In genomic region chr10:81081887-81082620, GRCh38 we compare ENCODE assay signal across 12 cellular contexts.
DNase-seq lines count a peak whose midpoint lies in the region; ATAC-seq and TF ChIP-seq lines count a peak whose summit lies in the region.
"Had no signal": no experiment of that assay in that cellular context is flagged by ENCODE, and none has a peak within 500 bp of the region (broad histone marks: within the 10 kb centered on the region; RNA-seq: fewer than 3 reads in every experiment).

No MANE protein-coding gene starts in this region.

- in situ Hi-C loops in Panc1 (cut with HindIII; ENCODE audit: low pct_unique_long_range_greater_than_20kb, low sequenced_read_pairs) = no loop called here

- TF ChIP-seq CTCF in GM12872 (IDR thresholded peaks at IDR 0.05; ENCODE audit: insufficient read depth, low read depth, low read length) (peak; percentile 64), Panc1 (IDR thresholded peaks at IDR 0.05) (peak; percentile 37), liver (IDR thresholded peaks at IDR 0.05; ENCODE audit: low read depth, low read length, missing input control) (peak; percentile 6), gastroesophageal sphincter (IDR thresholded peaks at IDR 0.05) (no peak)

- no peak overlapping the region for H3K4me3 ChIP-seq in Panc1 (ENCODE audit: low read depth in 2 of 2, low read length in 2 of 2)
- H3K4me3 ChIP-seq in liver (ENCODE audit: low read depth in 1 of 3, low read length in 3 of 3) = no peak overlapping the region
- no peak overlapping the region for H3K4me3 ChIP-seq in gastroesophageal sphincter
- H3K4me3 ChIP-seq: Peyer's patch had no signal

- TF ChIP-seq RAD21 in liver (IDR thresholded peaks at IDR 0.05) = peak; percentile 27 to 59

- peaks cover 3% of the 10 kb centered on the region for H3K9me3 Mint-ChIP-seq in activated T-helper 17 cell treated with anti-CD3 and anti-CD28 coated beads, Interleukin-2, amount 50 U/mL, for 72 hours
- H3K9me3 Mint-ChIP-seq: natural killer cell treated with Interleukin-12 subunit alpha and Interleukin-12 subunit beta and Interleukin-15 and Interleukin-18, amount 100 ng/mL, for 72 hours had no signal

- DNase-seq in Panc1 (ENCODE audit: low read depth, low spot score) = peak; percentile 10
- no peak for DNase-seq in activated gamma-delta T cell treated with Interleukin-2 at 50 U/mL for 16 hours
- DNase-seq: activated CD8-positive, alpha-beta memory T cell treated with anti-CD3 and anti-CD28 coated beads, Interleukin-2, amount 10 ng/mL, durations not matched to agents 7 days and 5 days; foreskin fibroblast; Peyer's patch had no signal

- no peaks in the 10 kb centered on the region for H3K4me1 ChIP-seq in Panc1 (ENCODE audit: control insufficient read depth, insufficient read depth, low read length)
- no peaks in the 10 kb centered on the region for H3K4me1 ChIP-seq in liver (ENCODE audit: control insufficient read depth in 4 of 4, insufficient read depth in 4 of 4, low read length in 3 of 4)
- H3K4me1 ChIP-seq in gastroesophageal sphincter = no peaks in the 10 kb centered on the region
- H3K4me1 ChIP-seq: Peyer's patch had no signal

- TF ChIP-seq EP300 in gastroesophageal sphincter (IDR thresholded peaks at IDR 0.05) = no peak

- intact Hi-C loops in Panc1 (cut with micrococcal nuclease; ENCODE audit: unreplicated experiment) = no loop called here

- BruUV-seq in Panc1 (replicated peaks; lab: Mats Ljungman, UMichigan) = no TSS peak

- no peaks in the 10 kb centered on the region for H3K4me1 Mint-ChIP-seq in activated T-helper 17 cell treated with anti-CD3 and anti-CD28 coated beads, Interleukin-2, amount 50 U/mL, for 72 hours
- H3K4me1 Mint-ChIP-seq: activated CD8-positive, alpha-beta memory T cell treated with anti-CD3 and anti-CD28 coated beads, Interleukin-2, amount 10 ng/mL, durations not matched to agents 7 days and 5 days had no signal

- H3K9me3 ChIP-seq in Panc1 (ENCODE audit: control insufficient read depth, insufficient read depth, low read depth, low read length) (no peaks in the 10 kb centered on the region), liver (ENCODE audit: control insufficient read depth in 4 of 4, low read length in 3 of 4) (no peaks in the 10 kb centered on the region), gastroesophageal sphincter (peaks cover 0 to 5% (median 0%) of the 10 kb centered on the region in 3 donors)
- H3K9me3 ChIP-seq: Peyer's patch had no signal

- ATAC-seq in HG02610 (IDR thresholded peaks at IDR 0.05; ENCODE audit: unreplicated experiment) = peak; percentile 46
- ATAC-seq in Panc1 = no peak
- no peak for ATAC-seq in HG03565 (IDR thresholded peaks at IDR 0.05; ENCODE audit: unreplicated experiment)
- no peak for ATAC-seq in activated T-helper 17 cell treated with anti-CD3 and anti-CD28 coated beads, Interleukin-2, amount 50 U/mL, for 72 hours (replicated peaks)
- ATAC-seq in gastroesophageal sphincter = no peak
- ATAC-seq: activated CD8-positive, alpha-beta memory T cell treated with anti-CD3 and anti-CD28 coated beads, Interleukin-2, amount 10 ng/mL, durations not matched to agents 7 days and 5 days; natural killer cell treated with Interleukin-12 subunit alpha and Interleukin-12 subunit beta and Interleukin-15 and Interleukin-18, amount 100 ng/mL, for 72 hours had no signal

- no peak overlapping the region for H3K9ac ChIP-seq in liver (ENCODE audit: low read depth in 1 of 2, low read length in 2 of 2)

- WGBS in liver = 73% methylated on average over 3 of the region's 3 CpGs
- 54 to 86% methylated on average over 1 to 2 of the region's 3 CpGs for WGBS in gastroesophageal sphincter (ENCODE audit: low coverage in 1 of 2), 2 donors

- no peak for TF ChIP-seq POLR2A in gastroesophageal sphincter (IDR thresholded peaks at IDR 0.05)

- no peak overlapping the region for H3K4me3 Mint-ChIP-seq in activated T-helper 17 cell treated with anti-CD3 and anti-CD28 coated beads, Interleukin-2, amount 50 U/mL, for 72 hours
- H3K4me3 Mint-ChIP-seq: activated CD8-positive, alpha-beta memory T cell treated with anti-CD3 and anti-CD28 coated beads, Interleukin-2, amount 10 ng/mL, durations not matched to agents 7 days and 5 days; natural killer cell treated with Interleukin-12 subunit alpha and Interleukin-12 subunit beta and Interleukin-15 and Interleukin-18, amount 100 ng/mL, for 72 hours had no signal

- H3K27me3 ChIP-seq in Panc1 (ENCODE audit: control insufficient read depth, insufficient read depth, low read length) (no peaks in the 10 kb centered on the region), liver (ENCODE audit: control insufficient read depth in 4 of 4, insufficient read depth in 4 of 4, low read length in 3 of 4) (no peaks in the 10 kb centered on the region), gastroesophageal sphincter (no peaks in the 10 kb centered on the region)
- H3K27me3 ChIP-seq: Peyer's patch had no signal

- no peaks in the 10 kb centered on the region for H3K36me3 Mint-ChIP-seq in activated T-helper 17 cell treated with anti-CD3 and anti-CD28 coated beads, Interleukin-2, amount 50 U/mL, for 72 hours (ENCODE audit: low read depth)
- H3K36me3 Mint-ChIP-seq: activated CD8-positive, alpha-beta memory T cell treated with anti-CD3 and anti-CD28 coated beads, Interleukin-2, amount 10 ng/mL, durations not matched to agents 7 days and 5 days had no signal

- POLR2A ChIA-PET in Panc1 (lab: Charles Lee) = no interaction called here

- H3K36me3 ChIP-seq in Panc1 (ENCODE audit: control insufficient read depth, insufficient read depth, low read length) (no peaks in the 10 kb centered on the region), liver (ENCODE audit: control insufficient read depth in 4 of 4, insufficient read depth in 3 of 4, low read depth in 1 of 4, low read length in 3 of 4) (no peaks in the 10 kb centered on the region), gastroesophageal sphincter (no peaks in the 10 kb centered on the region)
- H3K36me3 ChIP-seq: Peyer's patch had no signal

- H3K27ac ChIP-seq in Panc1 (ENCODE audit: low read length) (no peak overlapping the region), liver (ENCODE audit: low read depth in 1 of 2, low read length in 2 of 2) (no peak overlapping the region), gastroesophageal sphincter (no peak overlapping the region)
- H3K27ac ChIP-seq: Peyer's patch had no signal

- CTCF ChIA-PET in Panc1 (lab: Charles Lee) = no interaction called here

- no peaks in the 10 kb centered on the region for H3K27me3 Mint-ChIP-seq in activated T-helper 17 cell treated with anti-CD3 and anti-CD28 coated beads, Interleukin-2, amount 50 U/mL, for 72 hours
- H3K27me3 Mint-ChIP-seq: activated CD8-positive, alpha-beta memory T cell treated with anti-CD3 and anti-CD28 coated beads, Interleukin-2, amount 10 ng/mL, durations not matched to agents 7 days and 5 days; natural killer cell treated with Interleukin-12 subunit alpha and Interleukin-12 subunit beta and Interleukin-15 and Interleukin-18, amount 100 ng/mL, for 72 hours had no signal

- H3K27ac Mint-ChIP-seq in activated T-helper 17 cell treated with anti-CD3 and anti-CD28 coated beads, Interleukin-2, amount 50 U/mL, for 72 hours = no peak overlapping the region
- H3K27ac Mint-ChIP-seq: activated CD8-positive, alpha-beta memory T cell treated with anti-CD3 and anti-CD28 coated beads, Interleukin-2, amount 10 ng/mL, durations not matched to agents 7 days and 5 days; natural killer cell treated with Interleukin-12 subunit alpha and Interleukin-12 subunit beta and Interleukin-15 and Interleukin-18, amount 100 ng/mL, for 72 hours had no signal

TF ChIP-seq in liver, 16 proteins besides CTCF, POLR2A, EP300 and RAD21:
- TF ChIP-seq TAF1 (conservative IDR thresholded peaks at IDR 0.05) (no peak), HNF4G (IDR thresholded peaks at IDR 0.05) (no peak), EGR1 (IDR thresholded peaks at IDR 0.05; ENCODE audit: low read depth in 2 of 2) (no peak), RXRA (IDR thresholded peaks at IDR 0.05) (no peak), YY1 (IDR thresholded peaks at IDR 0.05) (no peak), MAX (IDR thresholded peaks at IDR 0.05) (no peak), NR2F2 (IDR thresholded peaks at IDR 0.05) (no peak), FOXA2 (IDR thresholded peaks at IDR 0.05) (no peak), JUND (IDR thresholded peaks at IDR 0.05) (no peak), GABPA (IDR thresholded peaks at IDR 0.05 in 1 of 2, conservative IDR thresholded peaks at IDR 0.05 in 1 of 2) (no peak)
- TF ChIP-seq, protein P1, sequence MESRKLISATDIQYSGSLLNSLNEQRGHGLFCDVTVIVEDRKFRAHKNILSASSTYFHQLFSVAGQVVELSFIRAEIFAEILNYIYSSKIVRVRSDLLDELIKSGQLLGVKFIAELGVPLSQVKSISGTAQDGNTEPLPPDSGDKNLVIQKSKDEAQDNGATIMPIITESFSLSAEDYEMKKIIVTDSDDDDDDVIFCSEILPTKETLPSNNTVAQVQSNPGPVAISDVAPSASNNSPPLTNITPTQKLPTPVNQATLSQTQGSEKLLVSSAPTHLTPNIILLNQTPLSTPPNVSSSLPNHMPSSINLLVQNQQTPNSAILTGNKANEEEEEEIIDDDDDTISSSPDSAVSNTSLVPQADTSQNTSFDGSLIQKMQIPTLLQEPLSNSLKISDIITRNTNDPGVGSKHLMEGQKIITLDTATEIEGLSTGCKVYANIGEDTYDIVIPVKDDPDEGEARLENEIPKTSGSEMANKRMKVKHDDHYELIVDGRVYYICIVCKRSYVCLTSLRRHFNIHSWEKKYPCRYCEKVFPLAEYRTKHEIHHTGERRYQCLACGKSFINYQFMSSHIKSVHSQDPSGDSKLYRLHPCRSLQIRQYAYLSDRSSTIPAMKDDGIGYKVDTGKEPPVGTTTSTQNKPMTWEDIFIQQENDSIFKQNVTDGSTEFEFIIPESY (IDR thresholded peaks at IDR 0.05) = no peak
- TF ChIP-seq, protein P2, sequence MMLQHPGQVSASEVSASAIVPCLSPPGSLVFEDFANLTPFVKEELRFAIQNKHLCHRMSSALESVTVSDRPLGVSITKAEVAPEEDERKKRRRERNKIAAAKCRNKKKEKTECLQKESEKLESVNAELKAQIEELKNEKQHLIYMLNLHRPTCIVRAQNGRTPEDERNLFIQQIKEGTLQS (IDR thresholded peaks at IDR 0.05) = no peak

Comparison
In these comparisons a context has a peak if more than half of its experiments do, and no peak if none do; other contexts are left out.
1. CTCF ChIP-seq: peak in GM12872 (single experiment), Panc1 (single experiment) and liver (single experiment); none in gastroesophageal sphincter (0 of 4).